ENCODE assay signal across 8 cellular contexts in genomic region chr19:17235618-17236413, GRCh38. TPM values are rescaled to one million over a fixed set of nuclear protein-coding genes. Genes with fewer than 3 reads are reported as not detected.
DNase-seq lines count a peak whose midpoint lies in the region; ATAC-seq and TF ChIP-seq lines count a peak whose summit lies in the region.

No MANE protein-coding gene starts in this region.

- POLR2A ChIA-PET in WTC11 (lab: Charles Lee), result interaction anchor here (0.5 to 2.8 kb wide), 10 partner anchors 9 to 400 kb away, joined by 3 to 11 read pairs (median 4); partner anchors contain the start of genes BABAM1, OCEL1 and USE1

- no peaks in the 10 kb centered on the region for H3K9me3 Mint-ChIP-seq in WTC11

- H3K27ac Mint-ChIP-seq in WTC11, result no peak overlapping the region

- CTCF ChIA-PET in WTC11 (lab: Charles Lee), result interaction anchor here (1.0 to 3.2 kb wide), 9 partner anchors 8 to 189 kb away, joined by 3 to 12 read pairs (median 7); partner anchors contain the start of genes MRPL34, OCEL1 and USE1

- ATAC-seq in GM21576 (IDR thresholded peaks at IDR 0.05; ENCODE audit: unreplicated experiment) (peak; percentile 58), WTC11 (peak; percentile 33)

- H3K4me3 Mint-ChIP-seq in WTC11, result peak overlapping the region; percentile 80

- peaks cover 30% of the 10 kb centered on the region for H3K4me1 Mint-ChIP-seq in WTC11

- no peak for TF ChIP-seq CTCF in WTC11 (IDR thresholded peaks at IDR 0.05)
- TF ChIP-seq CTCF in cardiac fibroblast (IDR thresholded peaks at IDR 0.05; ENCODE audit: low read depth, low read length), result peak; percentile 26

- H3K4me3 ChIP-seq in cardiac fibroblast (replicated peaks in 1 of 2; ENCODE audit: low read depth in 2 of 2, low read length in 2 of 2), result peak overlapping the region; percentile 44 to 66

- DNase-seq in COR-L47 (lab: John Stamatoyannopoulos, UW) (peak; percentile 77), NCI-H1092 (lab: John Stamatoyannopoulos, UW) (peak; percentile 58), WTC11 (ENCODE audit: low spot score) (peak; percentile 68), cardiac fibroblast (ENCODE audit: low read depth in 2 of 2) (peak; percentile 62 to 78), islet precursor cell (peak; percentile 82), NCI-H146 treated with DMSO at 0.1 percent for 48 hours (lab: John Stamatoyannopoulos, UW; ENCODE audit: unreplicated experiment) (no peak)
- DNase-seq in stimulated activated CD4-positive, alpha-beta T cell treated with anti-CD3 and anti-CD28 coated beads, Interleukin-12 subunit alpha, Interleukin-12 subunit beta, amount 100 ng/mL, for 48 hours (ENCODE audit: low read depth in 2 of 3, low spot score in 1 of 3), result peak; percentile 39 to 64 (median 45)

- H3K36me3 Mint-ChIP-seq in WTC11, result peaks cover 37% of the 10 kb centered on the region

- H3K27me3 Mint-ChIP-seq in WTC11 (ENCODE audit: low read depth), result no peaks in the 10 kb centered on the region

TF ChIP-seq in WTC11, 78 proteins besides CTCF, POLR2A, EP300 and RAD21 (continues in another document):
- TF ChIP-seq, protein P1, sequence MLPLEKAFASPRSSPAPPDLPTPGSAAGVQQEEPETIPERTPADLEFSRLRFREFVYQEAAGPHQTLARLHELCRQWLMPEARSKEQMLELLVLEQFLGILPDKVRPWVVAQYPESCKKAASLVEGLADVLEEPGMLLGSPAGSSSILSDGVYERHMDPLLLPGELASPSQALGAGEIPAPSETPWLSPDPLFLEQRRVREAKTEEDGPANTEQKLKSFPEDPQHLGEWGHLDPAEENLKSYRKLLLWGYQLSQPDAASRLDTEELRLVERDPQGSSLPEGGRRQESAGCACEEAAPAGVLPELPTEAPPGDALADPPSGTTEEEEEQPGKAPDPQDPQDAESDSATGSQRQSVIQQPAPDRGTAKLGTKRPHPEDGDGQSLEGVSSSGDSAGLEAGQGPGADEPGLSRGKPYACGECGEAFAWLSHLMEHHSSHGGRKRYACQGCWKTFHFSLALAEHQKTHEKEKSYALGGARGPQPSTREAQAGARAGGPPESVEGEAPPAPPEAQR (CRISPR knock-in tag; IDR thresholded peaks at IDR 0.05), result no peak
- no peak for TF ChIP-seq CREB1 (CRISPR knock-in tag; IDR thresholded peaks at IDR 0.05)
- TF ChIP-seq ZNF671 (CRISPR knock-in tag; IDR thresholded peaks at IDR 0.05), result no peak
- TF ChIP-seq MAX (CRISPR knock-in tag; IDR thresholded peaks at IDR 0.05), result 0 out of 2 replicates have a peak, but pooled peaks have one; percentile 12
- TF ChIP-seq ZNF263 (CRISPR knock-in tag; IDR thresholded peaks at IDR 0.05; ENCODE audit: low read depth), result no peak
- 0 out of 2 replicates have a peak, but pooled peaks have one; percentile 37 for TF ChIP-seq MLX (CRISPR knock-in tag; IDR thresholded peaks at IDR 0.05)
- no peak for TF ChIP-seq SMAD4 (CRISPR knock-in tag; IDR thresholded peaks at IDR 0.05)
- TF ChIP-seq HMGA2 (CRISPR knock-in tag; IDR thresholded peaks at IDR 0.05), result no peak
- TF ChIP-seq EMX1 (CRISPR knock-in tag; IDR thresholded peaks at IDR 0.05), result no peak
- TF ChIP-seq RELA (CRISPR knock-in tag; IDR thresholded peaks at IDR 0.05; ENCODE audit: borderline replicate concordance), result peak; percentile 76; the same call in 1 of the 2 replicates
- no peak for TF ChIP-seq SOX15 (CRISPR knock-in tag; IDR thresholded peaks at IDR 0.05)
- TF ChIP-seq, protein P2, sequence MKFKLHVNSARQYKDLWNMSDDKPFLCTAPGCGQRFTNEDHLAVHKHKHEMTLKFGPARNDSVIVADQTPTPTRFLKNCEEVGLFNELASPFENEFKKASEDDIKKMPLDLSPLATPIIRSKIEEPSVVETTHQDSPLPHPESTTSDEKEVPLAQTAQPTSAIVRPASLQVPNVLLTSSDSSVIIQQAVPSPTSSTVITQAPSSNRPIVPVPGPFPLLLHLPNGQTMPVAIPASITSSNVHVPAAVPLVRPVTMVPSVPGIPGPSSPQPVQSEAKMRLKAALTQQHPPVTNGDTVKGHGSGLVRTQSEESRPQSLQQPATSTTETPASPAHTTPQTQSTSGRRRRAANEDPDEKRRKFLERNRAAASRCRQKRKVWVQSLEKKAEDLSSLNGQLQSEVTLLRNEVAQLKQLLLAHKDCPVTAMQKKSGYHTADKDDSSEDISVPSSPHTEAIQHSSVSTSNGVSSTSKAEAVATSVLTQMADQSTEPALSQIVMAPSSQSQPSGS (CRISPR knock-in tag; IDR thresholded peaks at IDR 0.05; ENCODE audit: borderline replicate concordance, low read depth), result no peak
- TF ChIP-seq GTF2I (CRISPR knock-in tag; conservative IDR thresholded peaks at IDR 0.05), result no peak
- no peak for TF ChIP-seq E2F1 (CRISPR knock-in tag; IDR thresholded peaks at IDR 0.05)
- no peak for TF ChIP-seq MXD4 (CRISPR knock-in tag; IDR thresholded peaks at IDR 0.05; ENCODE audit: borderline replicate concordance)
- TF ChIP-seq NR2C2 (CRISPR knock-in tag; IDR thresholded peaks at IDR 0.05), result no peak
- TF ChIP-seq, protein P3, sequence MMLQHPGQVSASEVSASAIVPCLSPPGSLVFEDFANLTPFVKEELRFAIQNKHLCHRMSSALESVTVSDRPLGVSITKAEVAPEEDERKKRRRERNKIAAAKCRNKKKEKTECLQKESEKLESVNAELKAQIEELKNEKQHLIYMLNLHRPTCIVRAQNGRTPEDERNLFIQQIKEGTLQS (CRISPR knock-in tag; conservative IDR thresholded peaks at IDR 0.05), result no peak
- peak; percentile 51; the same call in 1 of the 2 replicates for TF ChIP-seq ARID4B (CRISPR knock-in tag; IDR thresholded peaks at IDR 0.05; ENCODE audit: borderline replicate concordance)
- TF ChIP-seq ZNF219 (CRISPR knock-in tag; IDR thresholded peaks at IDR 0.05; ENCODE audit: borderline replicate concordance), result no peak
- 0 out of 2 replicates have a peak, but pooled peaks have one; percentile 78 for TF ChIP-seq TP53 (CRISPR knock-in tag; IDR thresholded peaks at IDR 0.05)
- no peak for TF ChIP-seq JUN (CRISPR knock-in tag; IDR thresholded peaks at IDR 0.05)
- no peak for TF ChIP-seq NFATC4 (CRISPR knock-in tag; IDR thresholded peaks at IDR 0.05)
- TF ChIP-seq RORB (CRISPR knock-in tag; IDR thresholded peaks at IDR 0.05), result no peak

RNA-seq across cellular contexts. Expression of gene OCEL1, which starts 9.8 kb away (rescaled TPM):
- total RNA-seq in WTC11 (2021), result 34.0 to 51.6 TPM (median 40.9 TPM) in 3 replicates

RNA-seq across cellular contexts. Expression of gene NR2F6, which starts 9.9 kb away (rescaled TPM):
- 144 to 149 TPM (median 145 TPM) in 3 replicates for total RNA-seq in WTC11 (2021)

RNA-seq across cellular contexts. Expression of gene USE1, which starts 20.7 kb away (rescaled TPM):
- total RNA-seq in WTC11 (2021), result 13.9 to 15.4 TPM (median 14.2 TPM) in 3 replicates

RNA-seq across cellular contexts. Expression of gene USHBP1, which starts 28.7 kb away (rescaled TPM):
- 10.9 to 14.2 TPM (median 12.3 TPM) in 3 replicates for total RNA-seq in WTC11 (2021)

RNA-seq across cellular contexts. Expression of gene BABAM1, which starts 31.4 kb away (rescaled TPM):
- 139 to 147 TPM (median 146 TPM) in 3 replicates for total RNA-seq in WTC11 (2021)
